In genomic region chr3:142580061-142580423, GRCh38 we compare ENCODE assay signal across 13 cellular contexts. TPM values are rescaled to one million over a fixed set of nuclear protein-coding genes. Genes with fewer than 3 reads are reported as not detected.
A peak's percentile ranks its signal among the peaks of the same experiment; 100 is the strongest.
DNase-seq lines count a peak whose midpoint lies in the region; ATAC-seq and TF ChIP-seq lines count a peak whose summit lies in the region.
"Had no signal": no experiment of that assay in that cellular context is flagged by ENCODE, and none has a peak within 500 bp of the region (broad histone marks: within the 10 kb centered on the region; RNA-seq: fewer than 3 reads in every experiment).

No MANE protein-coding gene starts in this region.

- H3K36me3 ChIP-seq in CD4-positive, alpha-beta memory T cell (ENCODE audit: insufficient read depth, low read length) = no peaks in the 10 kb centered on the region
- H3K36me3 ChIP-seq in GM23338 (ENCODE audit: insufficient read depth) (peaks cover 3% of the 10 kb centered on the region; the same call in 1 of the 2 replicates), upper lobe of left lung (no peaks in the 10 kb centered on the region)
- H3K36me3 ChIP-seq: suprapubic skin had no signal

- H3K4me1 Mint-ChIP-seq in CD4-positive, alpha-beta memory T cell = peaks cover 32 to 52% (median 41%) of the 10 kb centered on the region in 4 donors
- H3K4me1 Mint-ChIP-seq in GM23338 (peaks cover 30% of the 10 kb centered on the region), natural killer cell (peaks cover 41 to 44% of the 10 kb centered on the region in 2 donors)
- peaks cover 41% of the 10 kb centered on the region for H3K4me1 Mint-ChIP-seq in activated naive CD8-positive, alpha-beta T cell (ENCODE audit: low read depth)

- TF ChIP-seq CTCF in GM23338 (conservative IDR thresholded peaks at IDR 0.05; ENCODE audit: low read depth in 2 of 2) (no peak), natural killer cell (IDR thresholded peaks at IDR 0.05) (no peak), upper lobe of left lung (IDR thresholded peaks at IDR 0.05) (no peak)

- TF ChIP-seq EP300 in upper lobe of left lung (IDR thresholded peaks at IDR 0.05) = no peak

- ATAC-seq in GM23338 = no peak
- no peak for ATAC-seq in natural killer cell
- ATAC-seq in GM18511 (IDR thresholded peaks at IDR 0.05; ENCODE audit: unreplicated experiment) = no peak
- no peak for ATAC-seq in upper lobe of left lung (ENCODE audit: low FRiP score in 2 of 2)
- ATAC-seq: heart right ventricle, left colon had no signal

- CTCF ChIA-PET in CD4-positive, alpha-beta memory T cell (lab: Charles Lee; ENCODE audit: partially characterized antibody) = interaction anchor here (0.8 to 2.5 kb wide), 4 partner anchors 10 to 414 kb away, joined by 3 to 7 read pairs (median 4); partner anchors contain the start of genes PLS1 and TRPC1

- H3K9me3 ChIP-seq in CD4-positive, alpha-beta memory T cell (ENCODE audit: control insufficient read depth in 1 of 2, low read length in 2 of 2) = no peaks in the 10 kb centered on the region
- no peaks in the 10 kb centered on the region for H3K9me3 ChIP-seq in upper lobe of left lung
- H3K9me3 ChIP-seq: heart right ventricle, suprapubic skin had no signal

- no peaks in the 10 kb centered on the region; the same call in 1 of the 2 replicates for H3F3A ChIP-seq in GM23338 (replicated peaks; ENCODE audit: low read depth)

- peaks cover 37% of the 10 kb centered on the region for H3K4me1 ChIP-seq in CD4-positive, alpha-beta memory T cell (ENCODE audit: insufficient read depth, low read length)
- H3K4me1 ChIP-seq in GM23338 (ENCODE audit: insufficient read depth) (peaks cover 11% of the 10 kb centered on the region), upper lobe of left lung (peaks cover 16 to 28% (median 24%) of the 10 kb centered on the region in 4 donors)

- H3K36me3 Mint-ChIP-seq in CD4-positive, alpha-beta memory T cell = peaks cover 0 to 15% of the 10 kb centered on the region in 2 donors
- H3K36me3 Mint-ChIP-seq in GM23338 (ENCODE audit: low read depth) (peaks cover 3% of the 10 kb centered on the region; the same call in 2 of the 3 replicates), natural killer cell (no peaks in the 10 kb centered on the region)
- H3K36me3 Mint-ChIP-seq in activated naive CD8-positive, alpha-beta T cell = peaks cover 2% of the 10 kb centered on the region

- H3K79me2 ChIP-seq in GM23338 (replicated peaks; ENCODE audit: insufficient read depth) = peaks cover 32% of the 10 kb centered on the region

- no peak for TF ChIP-seq POLR2A in upper lobe of left lung (IDR thresholded peaks at IDR 0.05)

- peaks cover 0 to 2% (median 0%) of the 10 kb centered on the region in 8 donors for H3K9me3 Mint-ChIP-seq in CD4-positive, alpha-beta memory T cell
- H3K9me3 Mint-ChIP-seq in GM23338 (no peaks in the 10 kb centered on the region), natural killer cell (no peaks in the 10 kb centered on the region)
- H3K9me3 Mint-ChIP-seq in activated naive CD8-positive, alpha-beta T cell (ENCODE audit: low read depth) = no peaks in the 10 kb centered on the region

- POLR2A ChIA-PET in CD4-positive, alpha-beta memory T cell (lab: Charles Lee; ENCODE audit: partially characterized antibody) = interaction anchor here (0.9 to 4.7 kb wide), 5 partner anchors 10 to 703 kb away, joined by 3 to 72 read pairs (median 3); partner anchors contain the start of genes ATP1B3, PLS1 and U2SURP

- H3K4me2 ChIP-seq in GM23338 = no peak overlapping the region

- no peaks in the 10 kb centered on the region for H3K9me2 ChIP-seq in GM23338 (ENCODE audit: insufficient read depth)

- no peak overlapping the region for H3K4me3 ChIP-seq in CD4-positive, alpha-beta memory T cell (ENCODE audit: low read length in 2 of 2)
- H3K4me3 ChIP-seq in GM23338 = no peak overlapping the region
- no peak overlapping the region for H3K4me3 ChIP-seq in upper lobe of left lung

- no peaks in the 10 kb centered on the region for H3K27me3 ChIP-seq in CD4-positive, alpha-beta memory T cell (ENCODE audit: insufficient read depth, low read length)
- H3K27me3 ChIP-seq in GM23338 (ENCODE audit: insufficient read depth) (no peaks in the 10 kb centered on the region), upper lobe of left lung (no peaks in the 10 kb centered on the region)
- H3K27me3 ChIP-seq: suprapubic skin had no signal

- no peak overlapping the region for H2AFZ ChIP-seq in GM23338

- peak overlapping the region; percentile 91 to 99 (median 99) for H3K27ac Mint-ChIP-seq in CD4-positive, alpha-beta memory T cell
- H3K27ac Mint-ChIP-seq in GM23338 (no peak overlapping the region), natural killer cell (peak overlapping the region; percentile 94 to 97)
- peak overlapping the region; percentile 98 for H3K27ac Mint-ChIP-seq in activated naive CD8-positive, alpha-beta T cell

- peak overlapping the region; percentile 61 to 99 (median 98) for H3K4me3 Mint-ChIP-seq in CD4-positive, alpha-beta memory T cell
- H3K4me3 Mint-ChIP-seq in GM23338 (peak overlapping the region; percentile 99), natural killer cell (peak overlapping the region; percentile 96)
- peak overlapping the region; percentile 100 for H3K4me3 Mint-ChIP-seq in activated naive CD8-positive, alpha-beta T cell

- 88 to 100% methylated on average over 1 of the region's 1 CpG for WGBS in upper lobe of left lung, 2 donors

- peaks cover 4 to 6% of the 10 kb centered on the region in 2 donors for H3K27me3 Mint-ChIP-seq in CD4-positive, alpha-beta memory T cell
- H3K27me3 Mint-ChIP-seq in GM23338 (ENCODE audit: insufficient read depth, low read depth, poor library complexity) (peaks cover 3% of the 10 kb centered on the region), natural killer cell (ENCODE audit: low read depth in 2 of 2) (peaks cover 12 to 24% of the 10 kb centered on the region in 2 donors)
- H3K27me3 Mint-ChIP-seq in activated naive CD8-positive, alpha-beta T cell = no peaks in the 10 kb centered on the region

- H4K20me1 ChIP-seq in GM23338 (replicated peaks; ENCODE audit: insufficient read depth) = no peaks in the 10 kb centered on the region

- peak overlapping the region; percentile 94 for H3K27ac ChIP-seq in CD4-positive, alpha-beta memory T cell (ENCODE audit: low read depth, low read length)
- H3K27ac ChIP-seq in GM23338 (ENCODE audit: low read depth) (no peak overlapping the region), upper lobe of left lung (no peak overlapping the region)

- intact Hi-C loops in CD4-positive, alpha-beta memory T cell (cut with micrococcal nuclease) = loop anchor here (10.0 kb wide), 1 partner anchor 1095 kb away; no protein-coding TSS in a partner anchor
- intact Hi-C loops in natural killer cell (cut with micrococcal nuclease) = no loop called here

- no peak for DNase-seq in CD4-positive, alpha-beta memory T cell
- DNase-seq in GM23338 (ENCODE audit: low spot score) (no peak), natural killer cell (no peak), upper lobe of left lung (no peak), amniotic stem cell (lab: John Stamatoyannopoulos, UW) (no peak)
- DNase-seq: activated CD8-positive, alpha-beta memory T cell treated with anti-CD3 and anti-CD28 coated beads, Interleukin-2, amount 50 U/mL, for 4 hours; heart right ventricle; left colon; NCI-H1417; NCI-H446 had no signal

TF ChIP-seq in GM23338, 12 proteins besides CTCF, POLR2A, EP300 and RAD21 (continues in another document):
- TF ChIP-seq STAT1 (IDR thresholded peaks at IDR 0.05; ENCODE audit: unreplicated experiment) = no peak

RNA-seq across cellular contexts. Expression of gene ATR, which starts 1.5 kb away (rescaled TPM):
- total RNA-seq in CD4-positive, alpha-beta memory T cell = 10 to 100 TPM; 42.3 to 45.6 TPM
- polyA plus RNA-seq in CD4-positive, alpha-beta memory T cell = 10 to 100 TPM in 1 of 2 donors, 1 to 10 TPM in 1; 4.3 to 12.3 TPM
- 32.4 and 39.1 TPM in 2 replicates for total RNA-seq in GM23338 (2014; rRNA removed; shearing (Covaris generic))
- 28.4 and 29.7 TPM in 2 replicates for polyA plus RNA-seq in GM23338 (2016; fragmentation: Nextera tagmentation; extraction: Ambion mirVana)
- total RNA-seq in natural killer cell = 10 to 100 TPM; 39.9 to 47.9 (median 45.8) TPM
- total RNA-seq in upper lobe of left lung = 10 to 100 TPM; 16.5 to 62.5 (median 24.0) TPM

RNA-seq across cellular contexts. Expression of gene PLS1, which starts 16.2 kb away (rescaled TPM):
- total RNA-seq in CD4-positive, alpha-beta memory T cell = 1 to 10 TPM; 2.7 to 3.1 TPM
- 1 to 10 TPM; 5.0 to 6.2 TPM for polyA plus RNA-seq in CD4-positive, alpha-beta memory T cell
- total RNA-seq in GM23338 (2014; rRNA removed; shearing (Covaris generic)) = 39.0 and 42.2 TPM in 2 replicates
- polyA plus RNA-seq in GM23338 (2016; fragmentation: Nextera tagmentation; extraction: Ambion mirVana) = 18.0 and 18.4 TPM in 2 replicates
- total RNA-seq in natural killer cell (1 to 10 TPM; 1.2 to 2.6 (median 1.6) TPM), upper lobe of left lung (10 to 100 TPM in 5 of 6 donors, 1 to 10 TPM in 1; 7.3 to 52.3 (median 21.7) TPM)
